Comparison of ENCODE assay signal across 20 cellular contexts in genomic region chr12:9404469-9405260, GRCh38.
DNase-seq lines count a peak whose midpoint lies in the region; ATAC-seq and TF ChIP-seq lines count a peak whose summit lies in the region.
"Had no signal": no experiment of that assay in that cellular context is flagged by ENCODE, and none has a peak within 500 bp of the region (broad histone marks: within the 10 kb centered on the region; RNA-seq: fewer than 3 reads in every experiment).

No MANE protein-coding gene starts in this region.

- no peaks in the 10 kb centered on the region for H3K9me2 ChIP-seq in SK-N-SH

- H3K4me3 ChIP-seq in SK-N-SH (ENCODE audit: low read depth in 2 of 2, low read length in 1 of 2) (no peak overlapping the region), GM12865 (ENCODE audit: low read depth, low read length) (no peak overlapping the region), neuronal stem cell (ENCODE audit: low read length in 2 of 2) (no peak overlapping the region), gastrocnemius medialis (no peak overlapping the region)
- H3K4me3 ChIP-seq: colonic mucosa, thyroid gland had no signal

- H3K23ac ChIP-seq in neuronal stem cell (ENCODE audit: low read depth, low read length, poor library complexity) = no peak overlapping the region

- H3K9me3 ChIP-seq in SK-N-SH (no peaks in the 10 kb centered on the region), neuronal stem cell (replicated peaks in 1 of 2; ENCODE audit: control insufficient read depth in 2 of 2, insufficient read depth in 1 of 2, low read depth in 1 of 2, low read length in 2 of 2) (no peaks in the 10 kb centered on the region), gastrocnemius medialis (no peaks in the 10 kb centered on the region)
- H3K9me3 ChIP-seq: colonic mucosa, neutrophil, thyroid gland had no signal

- no peaks in the 10 kb centered on the region for H4K20me1 ChIP-seq in SK-N-SH (ENCODE audit: insufficient read depth)

- H3K14ac ChIP-seq in neuronal stem cell (ENCODE audit: low read length) = peak overlapping the region; percentile 56

- H3K4me2 ChIP-seq in SK-N-SH (no peak overlapping the region), neuronal stem cell (ENCODE audit: insufficient read depth, low read length, poor library complexity, severe bottlenecking) (peak overlapping the region; percentile 11)

- no peaks in the 10 kb centered on the region for H3K4me1 Mint-ChIP-seq in activated T-helper 17 cell treated with anti-CD3 and anti-CD28 coated beads, Interleukin-2, amount 50 U/mL, for 72 hours
- H3K4me1 Mint-ChIP-seq: activated CD4-positive, alpha-beta T cell treated with anti-CD3 and anti-CD28 coated beads, Interleukin-2, amount 10 ng/mL, durations not matched to agents 7 days and 5 days; CD14-positive monocyte had no signal

- H3K27ac ChIP-seq in SK-N-SH (ENCODE audit: low read depth in 2 of 2, low read length in 1 of 2) (no peak overlapping the region), neuronal stem cell (replicated peaks; ENCODE audit: low read length) (no peak overlapping the region), gastrocnemius medialis (no peak overlapping the region)
- H3K27ac ChIP-seq: colonic mucosa, neutrophil, thyroid gland had no signal

- H3K79me1 ChIP-seq in neuronal stem cell (ENCODE audit: low read depth, low read length) = no peaks in the 10 kb centered on the region

- no peak overlapping the region for H3K4me3 Mint-ChIP-seq in activated T-helper 17 cell treated with anti-CD3 and anti-CD28 coated beads, Interleukin-2, amount 50 U/mL, for 72 hours
- H3K4me3 Mint-ChIP-seq: activated CD4-positive, alpha-beta T cell treated with anti-CD3 and anti-CD28 coated beads, Interleukin-2, amount 10 ng/mL, durations not matched to agents 7 days and 5 days; CD14-positive monocyte had no signal

- no peak for TF ChIP-seq EP300 in SK-N-SH (IDR thresholded peaks at IDR 0.05; ENCODE audit: borderline replicate concordance in 1 of 2, low read depth in 1 of 2, low read length in 1 of 2)

- no peaks in the 10 kb centered on the region for H3K36me3 Mint-ChIP-seq in activated T-helper 17 cell treated with anti-CD3 and anti-CD28 coated beads, Interleukin-2, amount 50 U/mL, for 72 hours (ENCODE audit: low read depth)

- no peak overlapping the region for H3K18ac ChIP-seq in neuronal stem cell (ENCODE audit: low read length)

- H2BK12ac ChIP-seq in neuronal stem cell (ENCODE audit: low read length) = no peak overlapping the region

- TF ChIP-seq CTCF in SK-N-SH (IDR thresholded peaks at IDR 0.05) = no peak
- TF ChIP-seq CTCF in GM12865 (IDR thresholded peaks at IDR 0.05; ENCODE audit: insufficient read depth, low read depth, low read length, missing control alignments) = no peak
- TF ChIP-seq CTCF in gastrocnemius medialis (IDR thresholded peaks at IDR 0.05 in 4 of 5, conservative IDR thresholded peaks at IDR 0.05 in 1 of 5) = no peak

- H3K4me1 ChIP-seq in SK-N-SH (ENCODE audit: control insufficient read depth in 1 of 2, insufficient read depth in 2 of 2, low read depth in 1 of 2, low read length in 1 of 2) = no peaks in the 10 kb centered on the region
- H3K4me1 ChIP-seq in neuronal stem cell (ENCODE audit: control insufficient read depth in 2 of 2, insufficient read depth in 1 of 2, low read depth in 1 of 2, low read length in 2 of 2) = peaks cover 0 to 2% of the 10 kb centered on the region in 2 donors
- H3K4me1 ChIP-seq in gastrocnemius medialis = no peaks in the 10 kb centered on the region
- H3K4me1 ChIP-seq: colonic mucosa, thyroid gland had no signal

- no peak for TF ChIP-seq RAD21 in SK-N-SH (IDR thresholded peaks at IDR 0.05; ENCODE audit: low read length)

- H3K27ac Mint-ChIP-seq in activated T-helper 17 cell treated with anti-CD3 and anti-CD28 coated beads, Interleukin-2, amount 50 U/mL, for 72 hours = no peak overlapping the region
- H3K27ac Mint-ChIP-seq: activated CD4-positive, alpha-beta T cell treated with anti-CD3 and anti-CD28 coated beads, Interleukin-2, amount 10 ng/mL, durations not matched to agents 7 days and 5 days; CD14-positive monocyte had no signal

- ATAC-seq in SK-N-SH treated with all-trans-retinoic acid at 6 μM for 48 hours (no peak), gastrocnemius medialis (no peak), HG03159 (IDR thresholded peaks at IDR 0.05; ENCODE audit: unreplicated experiment) (no peak)
- no peak for ATAC-seq in activated T-helper 17 cell treated with anti-CD3 and anti-CD28 coated beads, Interleukin-2, amount 50 U/mL, for 72 hours (replicated peaks)
- ATAC-seq: left lobe of liver, Panc1 had no signal

- POLR2A ChIA-PET in SK-N-SH (lab: Yijun Ruan, JAX) = no interaction called here

- H3K27me3 Mint-ChIP-seq in activated T-helper 17 cell treated with anti-CD3 and anti-CD28 coated beads, Interleukin-2, amount 50 U/mL, for 72 hours = no peaks in the 10 kb centered on the region
- H3K27me3 Mint-ChIP-seq: activated CD4-positive, alpha-beta T cell treated with anti-CD3 and anti-CD28 coated beads, Interleukin-2, amount 10 ng/mL, durations not matched to agents 7 days and 5 days had no signal

- in situ Hi-C loops in gastrocnemius medialis (cut with MboI; ENCODE audit: low sequenced_read_pairs in 4 of 4) = no loop called here

- H3K79me2 ChIP-seq in SK-N-SH (ENCODE audit: insufficient read depth) = no peaks in the 10 kb centered on the region

- no peak overlapping the region for H3K9ac ChIP-seq in SK-N-SH
- H3K9ac ChIP-seq in neuronal stem cell (ENCODE audit: low read depth, low read length, poor library complexity) = no peak overlapping the region

- 75% methylated on average over 15 of the region's 39 CpGs for WGBS in SK-N-SH (ENCODE audit: low lambda C conversion rate)
- WGBS in neuronal stem cell (ENCODE audit: extremely low coverage in 2 of 2, insufficient read length in 2 of 2, insufficient replicate concordance in 1 of 2), 2 donors = no CpG with 5 or more reads among the region's 39 CpGs

- no peak overlapping the region for H4K91ac ChIP-seq in neuronal stem cell (ENCODE audit: low read depth, low read length, poor library complexity)

- no peak overlapping the region for H3K4ac ChIP-seq in neuronal stem cell (ENCODE audit: low read length)

- H3K9me3 Mint-ChIP-seq in activated T-helper 17 cell treated with anti-CD3 and anti-CD28 coated beads, Interleukin-2, amount 50 U/mL, for 72 hours = no peaks in the 10 kb centered on the region
- H3K9me3 Mint-ChIP-seq: activated CD4-positive, alpha-beta T cell treated with anti-CD3 and anti-CD28 coated beads, Interleukin-2, amount 10 ng/mL, durations not matched to agents 7 days and 5 days had no signal

- intact Hi-C loops in gastrocnemius medialis (cut with DNase I; ENCODE audit: low total_unique reads) = no loop called here

- H2AK5ac ChIP-seq in neuronal stem cell (ENCODE audit: low read depth, low read length) = no peak overlapping the region

- no peak overlapping the region for H2BK5ac ChIP-seq in neuronal stem cell (ENCODE audit: low read length)

- no peaks in the 10 kb centered on the region for H3F3A ChIP-seq in SK-N-SH (replicated peaks; ENCODE audit: insufficient read depth)

- H2AFZ ChIP-seq in SK-N-SH (ENCODE audit: low read depth) (no peak overlapping the region), neuronal stem cell (ENCODE audit: low read length) (no peak overlapping the region)

- H3K27me3 ChIP-seq in SK-N-SH (ENCODE audit: insufficient read depth) (no peaks in the 10 kb centered on the region), neuronal stem cell (ENCODE audit: control insufficient read depth in 3 of 3, insufficient read depth in 3 of 3, low read depth in 1 of 3, low read length in 3 of 3) (no peaks in the 10 kb centered on the region), gastrocnemius medialis (no peaks in the 10 kb centered on the region)
- H3K27me3 ChIP-seq: colonic mucosa, neutrophil, thyroid gland had no signal

- H3K36me3 ChIP-seq in SK-N-SH (replicated peaks in 1 of 2; ENCODE audit: control insufficient read depth in 1 of 2, insufficient read depth in 2 of 2, low read length in 1 of 2) (no peaks in the 10 kb centered on the region), neuronal stem cell (replicated peaks in 1 of 2; ENCODE audit: control insufficient read depth in 2 of 2, insufficient read depth in 2 of 2, low read length in 2 of 2) (peaks cover 0 to 4% of the 10 kb centered on the region in 2 donors), gastrocnemius medialis (no peaks in the 10 kb centered on the region)
- H3K36me3 ChIP-seq: colonic mucosa, neutrophil, thyroid gland had no signal

- no peak overlapping the region for H2BK120ac ChIP-seq in neuronal stem cell (ENCODE audit: low read depth, low read length)

- H2BK15ac ChIP-seq in neuronal stem cell (ENCODE audit: low read length) = no peak overlapping the region

- no peak overlapping the region for H4K8ac ChIP-seq in neuronal stem cell (ENCODE audit: low read depth, low read length)

- CTCF ChIA-PET in SK-N-SH (lab: Yijun Ruan, JAX) = no interaction called here

- no peak for TF ChIP-seq POLR2A in gastrocnemius medialis (IDR thresholded peaks at IDR 0.05)

- DNase-seq in SK-N-SH = peak; percentile 60
- DNase-seq in GM12865 (ENCODE audit: low read depth) = peak; percentile 19
- DNase-seq in effector CD4-positive, alpha-beta T cell = peak; percentile 53
- no peak for DNase-seq in neuronal stem cell (ENCODE audit: low spot score)
- DNase-seq in gastrocnemius medialis = no peak
- DNase-seq: activated CD4-positive, alpha-beta T cell treated with anti-CD3 and anti-CD28 coated beads, Interleukin-2, amount 10 ng/mL, durations not matched to agents 7 days and 5 days; activated naive CD4-positive, alpha-beta T cell treated with anti-CD3 and anti-CD28 coated beads, Interleukin-2, amount 50 U/mL, for 16 hours; colonic mucosa; DMS79; foreskin melanocyte; Karpas-422; NCI-H1092 treated with DMSO at 0.1 percent for 48 hours had no signal

TF ChIP-seq in SK-N-SH, 30 proteins besides CTCF, POLR2A, EP300 and RAD21 (continues in another document):
- no peak for TF ChIP-seq PBX3 (IDR thresholded peaks at IDR 0.05)

TF ChIP-seq in SK-N-SH treated with all-trans-retinoic acid at 6 μM for 48 hours, 23 proteins besides CTCF, POLR2A, EP300 and RAD21:
- TF ChIP-seq TOX (CRISPR knock-in tag; IDR thresholded peaks at IDR 0.05; ENCODE audit: borderline replicate concordance) (no peak), PPARA (CRISPR knock-in tag; IDR thresholded peaks at IDR 0.05; ENCODE audit: borderline replicate concordance) (no peak)

Comparison
In these comparisons a context has a peak if more than half of its experiments do, and no peak if none do; other contexts are left out.
1. DNase-seq: peak in SK-N-SH (single experiment), GM12865 (single experiment) and effector CD4-positive, alpha-beta T cell (single experiment); none in neuronal stem cell (single experiment) and gastrocnemius medialis (0 of 2).